In the genomic region with DNA sequence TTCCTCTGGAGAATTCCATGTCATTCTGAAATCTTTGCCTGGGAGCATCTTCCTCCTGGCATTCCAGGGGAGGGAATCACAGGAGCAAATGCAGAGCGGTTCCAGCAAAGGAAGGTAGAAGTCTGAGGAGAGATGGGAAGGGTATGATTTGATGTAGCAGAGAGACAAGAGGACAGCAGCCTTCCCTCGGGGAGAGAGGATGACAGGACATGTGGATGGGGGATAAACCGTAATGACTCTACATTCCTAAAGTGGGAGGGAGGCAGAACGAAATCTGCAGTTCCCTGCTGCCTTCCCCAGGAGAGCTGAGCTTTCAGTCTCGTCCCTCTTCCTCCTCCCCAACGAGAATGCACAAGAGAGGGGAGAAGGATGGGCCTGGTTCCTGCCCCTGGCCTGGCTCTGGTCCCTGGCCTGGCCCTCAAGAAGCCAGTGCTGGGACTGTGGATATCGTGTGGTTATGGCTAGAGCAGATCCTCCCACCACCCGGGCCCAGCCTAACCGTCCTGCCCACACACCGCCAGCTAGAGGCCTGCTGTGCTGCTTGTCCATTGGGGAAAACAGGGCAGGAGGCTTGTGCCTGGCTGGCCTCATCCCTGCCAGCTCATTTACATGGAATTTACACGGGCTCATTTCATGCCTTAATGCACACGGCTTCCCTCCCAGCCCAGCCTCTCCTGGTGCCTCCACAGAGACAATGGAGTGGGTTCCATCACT, we compare ENCODE assay signal across 8 cellular contexts. TPM values are rescaled to one million over a fixed set of nuclear protein-coding genes. Genes with fewer than 3 reads are reported as not detected.
DNase-seq lines count a peak whose midpoint lies in the region; ATAC-seq and TF ChIP-seq lines count a peak whose summit lies in the region.

No MANE protein-coding gene starts in this region.

- H3K4me3 Mint-ChIP-seq in natural killer cell treated with Interleukin-12 subunit alpha and Interleukin-12 subunit beta and Interleukin-15 and Interleukin-18, amount 100 ng/mL, for 72 hours: no peak overlapping the region
- no peak overlapping the region for H3K4me3 Mint-ChIP-seq in natural killer cell

- no peaks in the 10 kb centered on the region for H3K36me3 ChIP-seq in uterus

- no peak for ATAC-seq in natural killer cell treated with Interleukin-12 subunit alpha and Interleukin-12 subunit beta and Interleukin-15 and Interleukin-18, amount 100 ng/mL, for 72 hours
- ATAC-seq in natural killer cell: no peak

- DNase-seq in natural killer cell treated with Interleukin-12 subunit alpha and Interleukin-12 subunit beta and Interleukin-15 and Interleukin-18, amount 100 ng/mL, for 72 hours (ENCODE audit: low spot score): no peak
- DNase-seq in natural killer cell (no peak), UCSD-AML1 (lab: John Stamatoyannopoulos, UW; ENCODE audit: unreplicated experiment) (peak; percentile 37), iPS-NIHi11 (ENCODE audit: low spot score) (peak; percentile 84), uterus (peak; percentile 69 to 75), NCI-H524 (lab: John Stamatoyannopoulos, UW) (no peak)
- DNase-seq in stimulated activated naive CD4-positive, alpha-beta T cell treated with Interleukin-2 at 50 U/mL for 16 hours (lab: John Stamatoyannopoulos, UW): no peak
- DNase-seq in stimulated activated CD4-positive, alpha-beta T cell treated with anti-CD3 and anti-CD28 coated beads, Interleukin-15, amount 100 ng/mL, for 24 hours: no peak

- peaks cover 43 to 44% of the 10 kb centered on the region in 2 donors for H3K4me1 Mint-ChIP-seq in natural killer cell treated with Interleukin-12 subunit alpha and Interleukin-12 subunit beta and Interleukin-15 and Interleukin-18, amount 100 ng/mL, for 72 hours (ENCODE audit: low read depth in 2 of 2)
- H3K4me1 Mint-ChIP-seq in natural killer cell: peaks cover 34 to 40% of the 10 kb centered on the region in 2 donors

- no peak for TF ChIP-seq CTCF in natural killer cell (IDR thresholded peaks at IDR 0.05)
- no peak for TF ChIP-seq CTCF in uterus (IDR thresholded peaks at IDR 0.05)

- H3K27ac Mint-ChIP-seq in natural killer cell treated with Interleukin-12 subunit alpha and Interleukin-12 subunit beta and Interleukin-15 and Interleukin-18, amount 100 ng/mL, for 72 hours: peak overlapping the region; percentile 60 to 68
- H3K27ac Mint-ChIP-seq in natural killer cell: peak overlapping the region in 1 of 2 donors; percentile 67

- H3K9me3 Mint-ChIP-seq in natural killer cell treated with Interleukin-12 subunit alpha and Interleukin-12 subunit beta and Interleukin-15 and Interleukin-18, amount 100 ng/mL, for 72 hours: no peaks in the 10 kb centered on the region
- H3K9me3 Mint-ChIP-seq in natural killer cell: no peaks in the 10 kb centered on the region

- no peaks in the 10 kb centered on the region for H3K36me3 Mint-ChIP-seq in natural killer cell treated with Interleukin-12 subunit alpha and Interleukin-12 subunit beta and Interleukin-15 and Interleukin-18, amount 100 ng/mL, for 72 hours
- H3K36me3 Mint-ChIP-seq in natural killer cell: no peaks in the 10 kb centered on the region

- H3K27ac ChIP-seq in uterus: peak overlapping the region; percentile 74 to 76

- no peaks in the 10 kb centered on the region for H3K9me3 ChIP-seq in uterus

- TF ChIP-seq POLR2A in uterus (IDR thresholded peaks at IDR 0.05): no peak

- H3K27me3 ChIP-seq in uterus: no peaks in the 10 kb centered on the region

- no peak overlapping the region for H3K4me3 ChIP-seq in uterus

- no peaks in the 10 kb centered on the region for H3K4me1 ChIP-seq in uterus

- no peaks in the 10 kb centered on the region for H3K27me3 Mint-ChIP-seq in natural killer cell treated with Interleukin-12 subunit alpha and Interleukin-12 subunit beta and Interleukin-15 and Interleukin-18, amount 100 ng/mL, for 72 hours
- no peaks in the 10 kb centered on the region for H3K27me3 Mint-ChIP-seq in natural killer cell (ENCODE audit: low read depth in 2 of 2)

- intact Hi-C loops in natural killer cell (cut with micrococcal nuclease): no loop called here
- intact Hi-C loops in uterus (cut with DNase I; ENCODE audit: low total_unique reads): no loop called here

RNA-seq across cellular contexts. Expression of a gene that starts 26.6 kb away (rescaled TPM):
- 10 to 100 TPM; 32.1 to 40.8 TPM for total RNA-seq in natural killer cell treated with Interleukin-12 subunit alpha and Interleukin-12 subunit beta and Interleukin-15 and Interleukin-18, amount 100 ng/mL, for 72 hours
- total RNA-seq in natural killer cell (10 to 100 TPM in 1 of 3 donors, 1 to 10 TPM in 2; 4.7 to 46.2 (median 9.0) TPM), uterus (10 to 100 TPM in 1 of 4 donors, 1 to 10 TPM in 1, under 1 TPM in 1, not detected in 1; 0.29 to 16.9 (median 4.5) TPM)

RNA-seq across cellular contexts. Expression of a gene that starts 39.7 kb away (rescaled TPM):
- total RNA-seq in natural killer cell treated with Interleukin-12 subunit alpha and Interleukin-12 subunit beta and Interleukin-15 and Interleukin-18, amount 100 ng/mL, for 72 hours: 1 to 10 TPM in 1 of 2 donors, not detected in 1; 1.0 TPM
- total RNA-seq in natural killer cell (1 to 10 TPM in 1 of 3 donors, not detected in 2; 5.1 TPM), uterus (1 to 10 TPM in 2 of 4 donors, not detected in 2; 1.1 to 2.3 TPM)

RNA-seq across cellular contexts. Expression of a gene that starts 53.8 kb away (rescaled TPM):
- 10 to 100 TPM; 34.3 to 38.9 TPM for total RNA-seq in natural killer cell treated with Interleukin-12 subunit alpha and Interleukin-12 subunit beta and Interleukin-15 and Interleukin-18, amount 100 ng/mL, for 72 hours
- total RNA-seq in natural killer cell (10 to 100 TPM; 25.1 to 38.7 (median 29.0) TPM), uterus (10 to 100 TPM; 15.4 to 60.6 (median 35.7) TPM)

Comparison
In these comparisons a context has a peak if more than half of its experiments do, and no peak if none do; other contexts are left out.
1. DNase-seq: peak in UCSD-AML1 (single experiment), iPS-NIHi11 (single experiment) and uterus (2 of 2); none in natural killer cell treated with Interleukin-12 subunit alpha and Interleukin-12 subunit beta and Interleukin-15 and Interleukin-18, amount 100 ng/mL, for 72 hours (single experiment), natural killer cell (single experiment), NCI-H524 (0 of 2), stimulated activated naive CD4-positive, alpha-beta T cell treated with Interleukin-2 at 50 U/mL for 16 hours (single experiment) and stimulated activated CD4-positive, alpha-beta T cell treated with anti-CD3 and anti-CD28 coated beads, Interleukin-15, amount 100 ng/mL, for 24 hours (single experiment).